In genomic region chr11:65288706-65289536, GRCh38 we compare ENCODE assay signal across 11 cellular contexts. TPM values are rescaled to one million over a fixed set of nuclear protein-coding genes. Genes with fewer than 3 reads are reported as not detected.
DNase-seq lines count a peak whose midpoint lies in the region; ATAC-seq and TF ChIP-seq lines count a peak whose summit lies in the region.
"Had no signal": no experiment of that assay in that cellular context is flagged by ENCODE, and none has a peak within 500 bp of the region (broad histone marks: within the 10 kb centered on the region; RNA-seq: fewer than 3 reads in every experiment).

No MANE protein-coding gene starts in this region.

- no peaks in the 10 kb centered on the region for H3K27me3 ChIP-seq in tibial artery

- peaks cover 0 to 17% (median 0%) of the 10 kb centered on the region in 4 donors for H3K4me1 ChIP-seq in tibial artery

- no peak for ATAC-seq in GM21786 (IDR thresholded peaks at IDR 0.05; ENCODE audit: unreplicated experiment)
- no peak for ATAC-seq in stimulated activated naive CD8-positive, alpha-beta T cell treated with anti-CD3 and anti-CD28 coated beads, Interleukin-15, amount 100 ng/mL, for 72 hours

- H3K9me3 ChIP-seq in tibial artery, result no peaks in the 10 kb centered on the region

- intact Hi-C loops in dendritic cell treated with granulocyte-macrophage colony-stimulating factor and Interleukin-4, amounts not matched to agents 40 ng/mL and 50 ng/mL, for 4 days (cut with micrococcal nuclease), result no loop called here
- intact Hi-C loops in tibial artery (cut with DNase I; ENCODE audit: low total_unique reads), result no loop called here

- DNase-seq in D341Med (ENCODE audit: low spot score) (peak; percentile 84), NCI-H2171 (lab: John Stamatoyannopoulos, UW) (peak; percentile 97), osteocyte (ENCODE audit: extremely low spot score, unreplicated experiment) (no peak), tibial artery (no peak)
- DNase-seq in activated CD4-positive, alpha-beta T cell treated with anti-CD3 and anti-CD28 coated beads for 1 hour, result no peak
- DNase-seq in stimulated activated naive CD8-positive, alpha-beta T cell treated with anti-CD3 and anti-CD28 coated beads, Interleukin-15, amount 100 ng/mL, for 72 hours, result no peak
- DNase-seq: activated CD4-positive, alpha-beta memory T cell treated with anti-CD3 and anti-CD28 coated beads, Interleukin-2, amount 10 ng/mL, durations not matched to agents 7 days and 5 days; GOT3; retina had no signal

- no peaks in the 10 kb centered on the region for H3K27me3 Mint-ChIP-seq in dendritic cell treated with granulocyte-macrophage colony-stimulating factor and Interleukin-4, amounts not matched to agents 40 ng/mL and 50 ng/mL, for 4 days
- no peaks in the 10 kb centered on the region for H3K27me3 Mint-ChIP-seq in osteocyte (ENCODE audit: unreplicated experiment)
- no peaks in the 10 kb centered on the region for H3K27me3 Mint-ChIP-seq in stimulated activated naive CD8-positive, alpha-beta T cell treated with anti-CD3 and anti-CD28 coated beads, Interleukin-15, amount 100 ng/mL, for 72 hours
- H3K27me3 Mint-ChIP-seq: activated CD4-positive, alpha-beta memory T cell treated with anti-CD3 and anti-CD28 coated beads, Interleukin-2, amount 10 ng/mL, durations not matched to agents 7 days and 5 days had no signal

- peaks cover 0 to 68% (median 9%) of the 10 kb centered on the region in 3 donors for H3K36me3 ChIP-seq in tibial artery

- H3K4me3 Mint-ChIP-seq in dendritic cell treated with granulocyte-macrophage colony-stimulating factor and Interleukin-4, amounts not matched to agents 40 ng/mL and 50 ng/mL, for 4 days, result no peak overlapping the region
- H3K4me3 Mint-ChIP-seq in osteocyte (ENCODE audit: unreplicated experiment), result no peak overlapping the region
- no peak overlapping the region for H3K4me3 Mint-ChIP-seq in stimulated activated naive CD8-positive, alpha-beta T cell treated with anti-CD3 and anti-CD28 coated beads, Interleukin-15, amount 100 ng/mL, for 72 hours
- H3K4me3 Mint-ChIP-seq: activated CD4-positive, alpha-beta memory T cell treated with anti-CD3 and anti-CD28 coated beads, Interleukin-2, amount 10 ng/mL, durations not matched to agents 7 days and 5 days had no signal

- no peak for TF ChIP-seq CTCF in osteocyte (IDR thresholded peaks at IDR 0.05)
- TF ChIP-seq CTCF in tibial artery (IDR thresholded peaks at IDR 0.05), result no peak

- H3K27ac Mint-ChIP-seq in dendritic cell treated with granulocyte-macrophage colony-stimulating factor and Interleukin-4, amounts not matched to agents 40 ng/mL and 50 ng/mL, for 4 days, result peak overlapping the region; percentile 90
- H3K27ac Mint-ChIP-seq in osteocyte (ENCODE audit: unreplicated experiment), result peak overlapping the region; percentile 47
- H3K27ac Mint-ChIP-seq in stimulated activated naive CD8-positive, alpha-beta T cell treated with anti-CD3 and anti-CD28 coated beads, Interleukin-15, amount 100 ng/mL, for 72 hours, result no peak overlapping the region
- H3K27ac Mint-ChIP-seq: activated CD4-positive, alpha-beta memory T cell treated with anti-CD3 and anti-CD28 coated beads, Interleukin-2, amount 10 ng/mL, durations not matched to agents 7 days and 5 days had no signal

- H3K9me3 Mint-ChIP-seq in dendritic cell treated with granulocyte-macrophage colony-stimulating factor and Interleukin-4, amounts not matched to agents 40 ng/mL and 50 ng/mL, for 4 days, result no peaks in the 10 kb centered on the region
- no peaks in the 10 kb centered on the region for H3K9me3 Mint-ChIP-seq in osteocyte (ENCODE audit: unreplicated experiment)
- no peaks in the 10 kb centered on the region for H3K9me3 Mint-ChIP-seq in stimulated activated naive CD8-positive, alpha-beta T cell treated with anti-CD3 and anti-CD28 coated beads, Interleukin-15, amount 100 ng/mL, for 72 hours
- H3K9me3 Mint-ChIP-seq: activated CD4-positive, alpha-beta memory T cell treated with anti-CD3 and anti-CD28 coated beads, Interleukin-2, amount 10 ng/mL, durations not matched to agents 7 days and 5 days had no signal

- H3K4me3 ChIP-seq in tibial artery, result no peak overlapping the region

- H3K4me1 Mint-ChIP-seq in dendritic cell treated with granulocyte-macrophage colony-stimulating factor and Interleukin-4, amounts not matched to agents 40 ng/mL and 50 ng/mL, for 4 days (ENCODE audit: low read depth), result peaks cover 48% of the 10 kb centered on the region
- peaks cover 45% of the 10 kb centered on the region for H3K4me1 Mint-ChIP-seq in osteocyte (ENCODE audit: unreplicated experiment)
- H3K4me1 Mint-ChIP-seq in stimulated activated naive CD8-positive, alpha-beta T cell treated with anti-CD3 and anti-CD28 coated beads, Interleukin-15, amount 100 ng/mL, for 72 hours, result no peaks in the 10 kb centered on the region

- peaks cover 68% of the 10 kb centered on the region for H3K36me3 Mint-ChIP-seq in dendritic cell treated with granulocyte-macrophage colony-stimulating factor and Interleukin-4, amounts not matched to agents 40 ng/mL and 50 ng/mL, for 4 days (ENCODE audit: low read depth)
- peaks cover 6% of the 10 kb centered on the region for H3K36me3 Mint-ChIP-seq in osteocyte (ENCODE audit: unreplicated experiment)

- no peak overlapping the region for H3K27ac ChIP-seq in tibial artery

RNA-seq across cellular contexts. Expression of gene CDC42EP2, which starts 25.7 kb away (rescaled TPM):
- total RNA-seq in osteocyte, result 20.7 and 23.1 TPM in 2 replicates

RNA-seq across cellular contexts. Expression of gene POLA2, which starts 27.2 kb away (rescaled TPM):
- 5.9 and 9.3 TPM in 2 replicates for total RNA-seq in osteocyte

RNA-seq across cellular contexts. Expression of gene DPF2, which starts 44.7 kb away (rescaled TPM):
- 57.7 and 74.9 TPM in 2 replicates for total RNA-seq in osteocyte

Comparison
In these comparisons a context has a peak if more than half of its experiments do, and no peak if none do; other contexts are left out.
1. DNase-seq: peak in D341Med (single experiment) and NCI-H2171 (single experiment); none in osteocyte (single experiment), activated CD4-positive, alpha-beta T cell treated with anti-CD3 and anti-CD28 coated beads for 1 hour (single experiment), stimulated activated naive CD8-positive, alpha-beta T cell treated with anti-CD3 and anti-CD28 coated beads, Interleukin-15, amount 100 ng/mL, for 72 hours (0 of 2) and tibial artery (0 of 2).
2. H3K27ac Mint-ChIP-seq: peak in dendritic cell treated with granulocyte-macrophage colony-stimulating factor and Interleukin-4, amounts not matched to agents 40 ng/mL and 50 ng/mL, for 4 days (single experiment) and osteocyte (single experiment); none in stimulated activated naive CD8-positive, alpha-beta T cell treated with anti-CD3 and anti-CD28 coated beads, Interleukin-15, amount 100 ng/mL, for 72 hours (0 of 2).